8 cellular contexts compared by ENCODE assay signal in the genomic region with DNA sequence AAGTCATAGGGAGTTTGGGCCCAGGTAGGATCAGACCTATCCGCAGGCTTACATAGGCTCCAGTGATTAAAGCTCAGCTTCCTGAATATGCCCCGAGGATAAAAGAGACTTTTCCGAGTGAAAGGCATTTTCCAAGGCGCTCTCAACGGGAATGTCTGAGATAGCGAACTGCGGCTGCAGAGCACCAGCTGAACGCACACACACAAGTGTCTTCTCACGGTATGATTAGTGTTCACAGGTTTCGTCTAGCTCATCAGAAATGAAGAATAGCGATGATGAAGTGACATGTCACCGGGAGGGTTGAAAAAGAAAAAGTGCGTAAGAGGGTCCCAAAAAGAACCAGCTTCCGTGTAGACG. TPM values are rescaled to one million over a fixed set of nuclear protein-coding genes. Genes with fewer than 3 reads are reported as not detected.
DNase-seq lines count a peak whose midpoint lies in the region; ATAC-seq and TF ChIP-seq lines count a peak whose summit lies in the region.

No MANE protein-coding gene starts in this region.

- H3K9ac ChIP-seq in endodermal cell (ENCODE audit: extremely low read depth, low read length, poor library complexity, severe bottlenecking): peak overlapping the region; percentile 49

- POLR2A ChIA-PET in GM10248 (lab: Yijun Ruan, JAX): interaction anchor here (0.5 kb wide), 1 partner anchor 292 kb away, joined by 3 read pairs; no protein-coding TSS in a partner anchor

- no peak overlapping the region for H3K27ac ChIP-seq in endodermal cell (ENCODE audit: low read depth, low read length)

- H3K36me3 ChIP-seq in endodermal cell (ENCODE audit: control insufficient read depth, insufficient read depth, low read length): no peaks in the 10 kb centered on the region

- H3K27me3 Mint-ChIP-seq in endodermal cell (ENCODE audit: insufficient read depth): no peaks in the 10 kb centered on the region
- peaks cover 13% of the 10 kb centered on the region for H3K27me3 Mint-ChIP-seq in nephron progenitor cell (ENCODE audit: low read depth, poor library complexity)

- H3K4me3 Mint-ChIP-seq in endodermal cell (peak overlapping the region; percentile 97), nephron progenitor cell (peak overlapping the region; percentile 94)

- H3K27ac Mint-ChIP-seq in endodermal cell (peak overlapping the region; percentile 73), nephron progenitor cell (no peak overlapping the region)

- 2 to 4% methylated on average over 15 of the region's 15 CpGs for WGBS in endodermal cell (ENCODE audit: insufficient coverage in 1 of 2, insufficient read length in 1 of 2), 2 experiments

- H3K9me3 Mint-ChIP-seq in endodermal cell: no peaks in the 10 kb centered on the region
- H3K9me3 Mint-ChIP-seq in nephron progenitor cell: no peaks in the 10 kb centered on the region

- DNase-seq in GM10248 (ENCODE audit: extremely low spot score): no peak
- peak; percentile 12 for DNase-seq in H4 (ENCODE audit: low spot score)
- DNase-seq in NCI-H748 treated with DMSO at 0.1 percent for 48 hours (lab: John Stamatoyannopoulos, UW): peak; percentile 79
- DNase-seq in endodermal cell: no peak
- DNase-seq in nephron progenitor cell: no peak
- DNase-seq in NCI-H2196 (lab: John Stamatoyannopoulos, UW; ENCODE audit: unreplicated experiment): no peak
- DNase-seq in NOMO-1 treated with DMSO at 0.1 percent for 48 hours (lab: John Stamatoyannopoulos, UW; ENCODE audit: unreplicated experiment): no peak

- TF ChIP-seq CTCF in GM10248 (IDR thresholded peaks at IDR 0.05; ENCODE audit: control extremely low read depth, extremely low read depth, low read depth, missing control alignments) (peak; percentile 5), endodermal cell (conservative IDR thresholded peaks at IDR 0.05) (no peak), nephron progenitor cell (IDR thresholded peaks at IDR 0.05) (no peak)

- peaks cover 3% of the 10 kb centered on the region for H3K36me3 Mint-ChIP-seq in endodermal cell (ENCODE audit: low read depth)
- no peaks in the 10 kb centered on the region for H3K36me3 Mint-ChIP-seq in nephron progenitor cell (ENCODE audit: low read depth)

- no peaks in the 10 kb centered on the region for H3K9me3 ChIP-seq in endodermal cell (ENCODE audit: control insufficient read depth, low read length)

- H3K4me3 ChIP-seq in endodermal cell (ENCODE audit: low read length): peak overlapping the region; percentile 95

- H3K27me3 ChIP-seq in endodermal cell (ENCODE audit: control insufficient read depth, insufficient read depth, low read length, poor library complexity, severe bottlenecking): no peaks in the 10 kb centered on the region

- H3K4me1 Mint-ChIP-seq in endodermal cell (peaks cover 47% of the 10 kb centered on the region), nephron progenitor cell (peaks cover 37% of the 10 kb centered on the region)

- CTCF ChIA-PET in GM10248 (lab: Yijun Ruan, JAX): interaction anchor here (0.6 to 4.9 kb wide), 41 partner anchors 9 to 625 kb away, joined by 3 to 106 read pairs (median 4); no protein-coding TSS in a partner anchor

- peaks cover 6% of the 10 kb centered on the region for H3K4me1 ChIP-seq in endodermal cell (ENCODE audit: control insufficient read depth, insufficient read depth, low read length)

- ATAC-seq in HG03442 (IDR thresholded peaks at IDR 0.05; ENCODE audit: unreplicated experiment): no peak

RNA-seq across cellular contexts. Expression of a gene that starts 0.6 kb away (rescaled TPM):
- total RNA-seq in H4 (2014; rRNA removed; shearing (Covaris generic)): 7.5 and 8.6 TPM in 2 replicates
- 10 to 100 TPM; 28.7 to 31.6 TPM for total RNA-seq in endodermal cell
- polyA plus RNA-seq in endodermal cell (2013, experiment 1 of 2): 8.4 TPM
- polyA plus RNA-seq in endodermal cell (2013, experiment 2 of 2): 8.3 TPM

Comparison
In these comparisons a context has a peak if more than half of its experiments do, and no peak if none do; other contexts are left out.
1. DNase-seq: peak in H4 (single experiment) and NCI-H748 treated with DMSO at 0.1 percent for 48 hours (single experiment); none in GM10248 (single experiment), endodermal cell (single experiment), nephron progenitor cell (single experiment), NCI-H2196 (single experiment) and NOMO-1 treated with DMSO at 0.1 percent for 48 hours (single experiment).